8 cellular contexts compared by ENCODE assay signal in the genomic region with DNA sequence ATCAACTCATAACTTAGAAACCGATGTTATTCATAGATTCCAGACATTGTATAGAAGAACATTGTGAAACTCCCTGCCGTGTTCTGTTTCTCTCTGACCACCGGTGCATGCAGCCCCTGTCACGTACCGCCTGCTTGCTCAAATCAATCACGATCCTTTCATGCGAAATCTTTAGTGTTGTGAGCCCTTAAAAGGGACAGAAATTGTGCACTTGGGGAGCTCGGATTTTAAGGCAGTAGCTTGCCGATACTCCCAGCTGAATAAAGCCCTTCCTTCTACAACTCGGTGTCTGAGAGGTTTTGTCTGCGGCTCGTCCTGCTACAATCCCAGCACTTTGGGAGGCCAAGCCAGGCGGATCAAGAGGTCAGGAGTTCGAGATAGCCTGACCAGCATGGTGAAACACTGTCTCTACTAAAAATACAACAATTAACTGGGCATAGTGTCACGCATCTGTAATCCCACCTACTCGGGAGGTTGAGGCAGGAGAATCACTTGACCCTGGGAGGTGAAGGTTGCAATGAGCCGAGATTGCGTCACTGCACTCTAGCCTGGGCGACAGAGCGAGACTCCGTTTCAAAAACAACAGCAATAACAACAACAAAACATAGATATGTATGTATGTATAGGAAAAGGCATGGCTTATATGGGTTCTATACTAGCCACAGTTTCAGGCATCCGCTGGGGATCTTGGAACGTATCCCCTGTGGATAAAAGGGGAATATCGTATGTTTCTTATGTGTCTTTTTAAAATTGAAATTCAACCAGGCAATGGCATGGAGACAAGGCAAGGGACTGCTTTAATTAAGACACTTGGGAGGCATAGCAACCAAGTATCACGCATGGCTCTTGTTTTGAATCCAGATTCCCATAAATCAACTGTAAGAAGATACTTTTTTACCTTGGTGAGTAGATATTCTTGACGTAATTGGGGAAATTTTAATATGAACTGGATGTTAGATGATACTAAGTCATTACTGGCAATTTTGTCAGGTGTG. TPM values are rescaled to one million over a fixed set of nuclear protein-coding genes. Genes with fewer than 3 reads are reported as not detected.
DNase-seq lines count a peak whose midpoint lies in the region; ATAC-seq, FAIRE-seq and TF ChIP-seq lines count a peak whose summit lies in the region.
"Not testable (repeated sequence)": the region's sequence is repeated elsewhere in the genome, so short reads cannot be mapped to it uniquely, and the experiment has no call there.

No MANE protein-coding gene starts in this region.

- H3K27me3 ChIP-seq in osteoblast (ENCODE audit: insufficient read depth, low read length), result not testable (repeated sequence)

- H2AFZ ChIP-seq in osteoblast (ENCODE audit: low read length), result not testable (repeated sequence)

- H3K36me3 ChIP-seq in osteoblast (ENCODE audit: insufficient read depth, low read length), result not testable (repeated sequence)

- H3K9me3 Mint-ChIP-seq in nephron; stimulated activated memory B cell treated with anti-CD40 and anti-IgM and Interleukin-4, amounts not matched to agents 10 μg/mL and 1 μg/mL and 100 μg/mL, for 72 hours: not testable (repeated sequence)

- not testable (repeated sequence) for H3K4me1 ChIP-seq in osteoblast (ENCODE audit: insufficient read depth, low read length)

- not testable (repeated sequence) for H3K27me3 Mint-ChIP-seq in nephron (ENCODE audit: low read depth); stimulated activated memory B cell treated with anti-CD40 and anti-IgM and Interleukin-4, amounts not matched to agents 10 μg/mL and 1 μg/mL and 100 μg/mL, for 72 hours

- TF ChIP-seq CTCF in epithelial cell of proximal tubule (conservative IDR thresholded peaks at IDR 0.05; ENCODE audit: low read depth, low read length); nephron (IDR thresholded peaks at IDR 0.05; ENCODE audit: unreplicated experiment in 3 of 3); osteoblast (IDR thresholded peaks at IDR 0.05; ENCODE audit: extremely low read depth, low read depth, low read length): not testable (repeated sequence)

- not testable (repeated sequence) for H3K27ac ChIP-seq in osteoblast (ENCODE audit: low read depth, low read length)

- in situ Hi-C loops in Caki2 (cut with HindIII; ENCODE audit: low pct_unique_long_range_greater_than_20kb, low sequenced_read_pairs), result not testable (repeated sequence)

- H3K4me1 Mint-ChIP-seq in nephron; stimulated activated memory B cell treated with anti-CD40 and anti-IgM and Interleukin-4, amounts not matched to agents 10 μg/mL and 1 μg/mL and 100 μg/mL, for 72 hours: not testable (repeated sequence)

- not testable (repeated sequence) for H3K4me2 ChIP-seq in osteoblast (ENCODE audit: insufficient read depth, low read length)

- peak; percentile 46 for ATAC-seq in GM18511 (IDR thresholded peaks at IDR 0.05; ENCODE audit: unreplicated experiment)
- ATAC-seq in stimulated activated memory B cell treated with anti-CD40 and anti-IgM and Interleukin-4, amounts not matched to agents 10 μg/mL and 1 μg/mL and 100 μg/mL, for 72 hours, result not testable (repeated sequence)

- H3K79me2 ChIP-seq in osteoblast (ENCODE audit: insufficient read depth, low read length), result not testable (repeated sequence)

- not testable (repeated sequence) for H3K9me3 ChIP-seq in osteoblast (ENCODE audit: low read depth, low read length)

- not testable (repeated sequence) for H3K4me3 Mint-ChIP-seq in nephron; stimulated activated memory B cell treated with anti-CD40 and anti-IgM and Interleukin-4, amounts not matched to agents 10 μg/mL and 1 μg/mL and 100 μg/mL, for 72 hours

- H3K4me3 ChIP-seq in epithelial cell of proximal tubule (ENCODE audit: low read depth, low read length), result peak overlapping the region; percentile 19
- H3K4me3 ChIP-seq in osteoblast (ENCODE audit: insufficient read depth, low read length), result not testable (repeated sequence)

- not testable (repeated sequence) for H4K20me1 ChIP-seq in osteoblast (ENCODE audit: insufficient read depth, low read length)

- peak; percentile 85 for DNase-seq in Caki2 (ENCODE audit: low read depth)
- peak; percentile 60 for DNase-seq in RCC 7860 (ENCODE audit: low spot score)
- DNase-seq in epithelial cell of proximal tubule (ENCODE audit: low read depth), result peak; percentile 49
- peak; percentile 72 for DNase-seq in kidney tubule cell (ENCODE audit: low spot score)
- peak; percentile 42 for DNase-seq in osteoblast (ENCODE audit: insufficient read length, low spot score, missing footprints)

- peak; percentile 67 for FAIRE-seq in RCC 7860 (lab: Jason Lieb, UNC)

- H3K36me3 Mint-ChIP-seq in nephron (ENCODE audit: low read depth); stimulated activated memory B cell treated with anti-CD40 and anti-IgM and Interleukin-4, amounts not matched to agents 10 μg/mL and 1 μg/mL and 100 μg/mL, for 72 hours: not testable (repeated sequence)

- H3K27ac Mint-ChIP-seq in nephron, result peak overlapping the region; percentile 63 to 90 (median 89)
- peak overlapping the region; percentile 17 for H3K27ac Mint-ChIP-seq in stimulated activated memory B cell treated with anti-CD40 and anti-IgM and Interleukin-4, amounts not matched to agents 10 μg/mL and 1 μg/mL and 100 μg/mL, for 72 hours

RNA-seq across cellular contexts. Expression of a gene that starts 19.1 kb away (rescaled TPM):
- 18.5 and 22.6 TPM in 2 replicates for total RNA-seq in Caki2 (2014; rRNA removed; shearing (Covaris generic); ENCODE audit: low replicate concordance)
- 13.7 and 19.7 TPM in 2 replicates for total RNA-seq in epithelial cell of proximal tubule
- 16.6 and 18.3 TPM in 2 replicates for total RNA-seq in osteoblast

RNA-seq across cellular contexts. Expression of a gene that starts 19.5 kb away (rescaled TPM):
- 16.7 and 22.2 TPM in 2 replicates for total RNA-seq in Caki2 (2014; rRNA removed; shearing (Covaris generic); ENCODE audit: low replicate concordance)
- total RNA-seq in epithelial cell of proximal tubule (3.3 and 13.1 TPM in 2 replicates), osteoblast (10.1 and 11.5 TPM in 2 replicates)

RNA-seq across cellular contexts. Expression of a gene that starts 41.3 kb away (rescaled TPM):
- 11.9 and 12.7 TPM in 2 replicates for total RNA-seq in Caki2 (2014; rRNA removed; shearing (Covaris generic); ENCODE audit: low replicate concordance)
- total RNA-seq in epithelial cell of proximal tubule, result 16.7 and 17.4 TPM in 2 replicates
- total RNA-seq in osteoblast, result 11.2 and 11.6 TPM in 2 replicates

RNA-seq across cellular contexts. Expression of a gene that starts 41.5 kb away (rescaled TPM):
- 15.0 and 16.4 TPM in 2 replicates for total RNA-seq in Caki2 (2014; rRNA removed; shearing (Covaris generic); ENCODE audit: low replicate concordance)
- total RNA-seq in epithelial cell of proximal tubule (24.8 and 45.7 TPM in 2 replicates), osteoblast (20.6 and 25.3 TPM in 2 replicates)

RNA-seq across cellular contexts. Expression of a gene that starts 49.8 kb away (rescaled TPM):
- 14.0 and 53.2 TPM in 2 replicates for total RNA-seq in Caki2 (2014; rRNA removed; shearing (Covaris generic); ENCODE audit: low replicate concordance)
- total RNA-seq in epithelial cell of proximal tubule (22.7 and 33.7 TPM in 2 replicates), osteoblast (25.0 and 25.3 TPM in 2 replicates)
